Comparison of ENCODE assay signal across 14 cellular contexts in genomic region chr1:230291731-230292620, GRCh38.
A peak's percentile ranks its signal among the peaks of the same experiment; 100 is the strongest.
DNase-seq lines count a peak whose midpoint lies in the region; ATAC-seq and TF ChIP-seq lines count a peak whose summit lies in the region.
"Had no signal": no experiment of that assay in that cellular context is flagged by ENCODE, and none has a peak within 500 bp of the region (broad histone marks: within the 10 kb centered on the region; RNA-seq: fewer than 3 reads in every experiment).

No MANE protein-coding gene starts in this region.

- DNase-seq in GM23338 (ENCODE audit: low spot score) (peak; percentile 48), mesothelial cell of epicardium (ENCODE audit: low spot score in 2 of 2, unreplicated experiment in 2 of 2) (no peak), NCI-H2081 treated with DMSO at 0.1 percent for 48 hours (lab: John Stamatoyannopoulos, UW) (no peak), iPS-NIHi11 (ENCODE audit: low spot score) (no peak)
- DNase-seq in activated naive CD8-positive, alpha-beta T cell treated with anti-CD3 and anti-CD28 coated beads for 36 hours: no peak
- DNase-seq: activated CD4-positive, alpha-beta T cell treated with anti-CD3 and anti-CD28 coated beads, Interleukin-2, amount 50 U/mL, for 1 hour; GDM1; OCI-M1; right lobe of liver had no signal

- peak overlapping the region; percentile 95 for H2AFZ ChIP-seq in GM23338

- no peaks in the 10 kb centered on the region for H3K9me3 Mint-ChIP-seq in GM23338
- H3K9me3 Mint-ChIP-seq in activated naive CD8-positive, alpha-beta T cell treated with anti-CD3 and anti-CD28 coated beads for 36 hours: no peaks in the 10 kb centered on the region
- H3K9me3 Mint-ChIP-seq in mesothelial cell of epicardium: no peaks in the 10 kb centered on the region
- H3K9me3 Mint-ChIP-seq: activated naive CD4-positive, alpha-beta T cell treated with anti-CD3 and anti-CD28 coated beads, Interleukin-2, amount 50 U/mL, for 24 hours had no signal

- H3K27ac ChIP-seq in BLaER1 (no peak overlapping the region), GM23338 (ENCODE audit: low read depth) (no peak overlapping the region)
- H3K27ac ChIP-seq: C4-2B, right lobe of liver had no signal

- no peak overlapping the region for H3K4me3 ChIP-seq in BLaER1
- H3K4me3 ChIP-seq in GM23338: peak overlapping the region; percentile 80
- H3K4me3 ChIP-seq: right lobe of liver had no signal

- H3K27me3 ChIP-seq in BLaER1: no peaks in the 10 kb centered on the region; the same call in 1 of the 2 replicates
- H3K27me3 ChIP-seq in GM23338 (ENCODE audit: insufficient read depth): peaks cover 7% of the 10 kb centered on the region
- H3K27me3 ChIP-seq: right lobe of liver had no signal

- TF ChIP-seq CTCF in GM23338 (conservative IDR thresholded peaks at IDR 0.05; ENCODE audit: low read depth in 2 of 2): no peak
- no peak for TF ChIP-seq CTCF in mesothelial cell of epicardium (IDR thresholded peaks at IDR 0.05; ENCODE audit: unreplicated experiment)

- ATAC-seq in GM23338 (peak; percentile 45), GM18909 (IDR thresholded peaks at IDR 0.05; ENCODE audit: poor library complexity, unreplicated experiment) (no peak), GM21619 (IDR thresholded peaks at IDR 0.05; ENCODE audit: unreplicated experiment) (no peak)
- ATAC-seq: right lobe of liver had no signal

- H3K9ac ChIP-seq in BLaER1: no peak overlapping the region

- H3K27ac Mint-ChIP-seq in GM23338: no peak overlapping the region
- H3K27ac Mint-ChIP-seq in activated naive CD8-positive, alpha-beta T cell treated with anti-CD3 and anti-CD28 coated beads for 36 hours: no peak overlapping the region
- no peak overlapping the region for H3K27ac Mint-ChIP-seq in mesothelial cell of epicardium
- H3K27ac Mint-ChIP-seq: activated naive CD4-positive, alpha-beta T cell treated with anti-CD3 and anti-CD28 coated beads, Interleukin-2, amount 50 U/mL, for 24 hours had no signal

- H3K36me3 ChIP-seq in BLaER1: no peaks in the 10 kb centered on the region
- H3K36me3 ChIP-seq in GM23338 (ENCODE audit: insufficient read depth): no peaks in the 10 kb centered on the region
- H3K36me3 ChIP-seq: right lobe of liver had no signal

- peak overlapping the region; percentile 75 for H3K4me3 Mint-ChIP-seq in GM23338
- peak overlapping the region; percentile 42 for H3K4me3 Mint-ChIP-seq in activated naive CD8-positive, alpha-beta T cell treated with anti-CD3 and anti-CD28 coated beads for 36 hours
- peak overlapping the region; percentile 31 for H3K4me3 Mint-ChIP-seq in mesothelial cell of epicardium
- H3K4me3 Mint-ChIP-seq: activated naive CD4-positive, alpha-beta T cell treated with anti-CD3 and anti-CD28 coated beads, Interleukin-2, amount 50 U/mL, for 24 hours had no signal

- H3K79me2 ChIP-seq in GM23338 (replicated peaks; ENCODE audit: insufficient read depth): no peaks in the 10 kb centered on the region

- H3K27me3 Mint-ChIP-seq in GM23338 (ENCODE audit: insufficient read depth, low read depth, poor library complexity) (peaks cover 10% of the 10 kb centered on the region), mesothelial cell of epicardium (ENCODE audit: low read depth) (peaks cover 70% of the 10 kb centered on the region)
- H3K27me3 Mint-ChIP-seq in activated naive CD8-positive, alpha-beta T cell treated with anti-CD3 and anti-CD28 coated beads for 36 hours: peaks cover 26% of the 10 kb centered on the region

- H3K36me3 Mint-ChIP-seq in GM23338 (ENCODE audit: low read depth) (no peaks in the 10 kb centered on the region), mesothelial cell of epicardium (no peaks in the 10 kb centered on the region)
- H3K36me3 Mint-ChIP-seq in activated naive CD8-positive, alpha-beta T cell treated with anti-CD3 and anti-CD28 coated beads for 36 hours: no peaks in the 10 kb centered on the region
- H3K36me3 Mint-ChIP-seq: activated naive CD4-positive, alpha-beta T cell treated with anti-CD3 and anti-CD28 coated beads, Interleukin-2, amount 50 U/mL, for 24 hours had no signal

- peaks cover 68% of the 10 kb centered on the region for H3K4me1 ChIP-seq in BLaER1
- peaks cover 24% of the 10 kb centered on the region for H3K4me1 ChIP-seq in GM23338 (ENCODE audit: insufficient read depth)
- H3K4me1 ChIP-seq: right lobe of liver had no signal

- 0 out of 2 replicates have a peak, but pooled peaks cover 2% of the 10 kb centered on the region for H3F3A ChIP-seq in GM23338 (replicated peaks; ENCODE audit: low read depth)

- H3K9me2 ChIP-seq in GM23338 (ENCODE audit: insufficient read depth): peaks cover 4% of the 10 kb centered on the region; the same call in 1 of the 2 replicates

- H4K20me1 ChIP-seq in BLaER1 (0 out of 2 replicates have a peak, but pooled peaks cover under 1% of the 10 kb centered on the region), GM23338 (replicated peaks; ENCODE audit: insufficient read depth) (no peaks in the 10 kb centered on the region)

- H3K4me1 Mint-ChIP-seq in GM23338: peaks cover 29% of the 10 kb centered on the region
- H3K4me1 Mint-ChIP-seq in activated naive CD8-positive, alpha-beta T cell treated with anti-CD3 and anti-CD28 coated beads for 36 hours: peaks cover 13% of the 10 kb centered on the region
- H3K4me1 Mint-ChIP-seq in mesothelial cell of epicardium: peaks cover 8% of the 10 kb centered on the region
- H3K4me1 Mint-ChIP-seq: activated naive CD4-positive, alpha-beta T cell treated with anti-CD3 and anti-CD28 coated beads, Interleukin-2, amount 50 U/mL, for 24 hours had no signal

- H3K9me3 ChIP-seq in BLaER1: no peaks in the 10 kb centered on the region
- H3K9me3 ChIP-seq: right lobe of liver had no signal

- H3K4me2 ChIP-seq in BLaER1: peak overlapping the region; percentile 88
- peak overlapping the region; percentile 91 for H3K4me2 ChIP-seq in GM23338

TF ChIP-seq in GM23338, 12 proteins besides CTCF, POLR2A, EP300 and RAD21:
- no peak for TF ChIP-seq CREB1 (CRISPR knock-in tag; IDR thresholded peaks at IDR 0.05; ENCODE audit: low read depth)
- no peak for TF ChIP-seq EZH2phosphoT487 (IDR thresholded peaks at IDR 0.05; ENCODE audit: unreplicated experiment)
- no peak for TF ChIP-seq REST (IDR thresholded peaks at IDR 0.05; ENCODE audit: unreplicated experiment)
- no peak for TF ChIP-seq ZNF331 (CRISPR knock-in tag; IDR thresholded peaks at IDR 0.05; ENCODE audit: low read depth)
- no peak for TF ChIP-seq ZNF114 (CRISPR knock-in tag; IDR thresholded peaks at IDR 0.05)
- no peak for TF ChIP-seq EZH2 (IDR thresholded peaks at IDR 0.05; ENCODE audit: low read depth, unreplicated experiment)
